16 cellular contexts compared by ENCODE assay signal in the genomic region with DNA sequence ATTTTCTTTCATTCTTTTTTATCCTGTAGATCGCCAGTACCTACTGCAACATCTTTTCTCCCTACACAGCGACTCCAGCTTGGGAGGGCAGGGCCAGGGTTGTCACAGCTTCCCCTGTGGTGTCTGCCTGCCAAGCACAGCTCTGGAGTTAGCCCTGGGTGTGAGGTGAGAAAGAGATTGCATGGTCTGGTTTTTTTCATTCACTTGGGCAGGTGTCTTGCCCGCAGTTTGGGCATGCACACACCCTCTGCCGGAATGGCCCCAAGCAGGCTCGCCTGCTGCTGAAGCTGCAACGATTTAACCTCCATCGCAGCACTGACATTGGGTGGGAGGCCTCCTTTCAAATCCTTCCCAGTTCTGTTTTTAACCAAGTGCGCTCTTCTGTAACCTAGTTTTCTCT.
"Had no signal": no experiment of that assay in that cellular context is flagged by ENCODE, and none has a peak within 500 bp of the region (broad histone marks: within the 10 kb centered on the region; RNA-seq: fewer than 3 reads in every experiment).

No MANE protein-coding gene starts in this region.

- H3K4me1 Mint-ChIP-seq: naive thymus-derived CD8-positive, alpha-beta T cell had no signal

- DNase-seq: cerebellar nuclear complex; colonic mucosa; effector CD4-positive, alpha-beta T cell; endodermal cell; erythroblast; foreskin keratinocyte; islet precursor cell; left lung; mucosa of descending colon; naive thymus-derived CD8-positive, alpha-beta T cell; psoas muscle; small intestine; stimulated activated CD4-positive, alpha-beta T cell treated with anti-CD3 and anti-CD28 coated beads, Interleukin-12 subunit alpha, Interleukin-12 subunit beta, amount 100 ng/mL, for 4 hours; stimulated activated naive CD4-positive, alpha-beta T cell treated with Interleukin-2 at 50 U/mL for 16 hours had no signal

- ATAC-seq: foreskin keratinocyte; left lung; mucosa of descending colon; naive thymus-derived CD8-positive, alpha-beta T cell; psoas muscle had no signal

- H3K36me3 ChIP-seq: colonic mucosa, neutrophil had no signal

- H3K9me3 Mint-ChIP-seq: endodermal cell; naive thymus-derived CD8-positive, alpha-beta T cell had no signal

- H3K27me3 Mint-ChIP-seq: naive thymus-derived CD8-positive, alpha-beta T cell had no signal

- H3K4me1 ChIP-seq: colonic mucosa, foreskin keratinocyte, left lung, psoas muscle, upper lobe of left lung had no signal

- H3K27me3 ChIP-seq: colonic mucosa, foreskin keratinocyte, left lung, neutrophil, upper lobe of left lung had no signal

- H3K27ac Mint-ChIP-seq: endodermal cell; naive thymus-derived CD8-positive, alpha-beta T cell had no signal

- H3K4me3 Mint-ChIP-seq: endodermal cell; naive thymus-derived CD8-positive, alpha-beta T cell had no signal

- H3K27ac ChIP-seq: colonic mucosa, foreskin keratinocyte, left lung, neutrophil, psoas muscle, upper lobe of left lung had no signal

- H3K4me3 ChIP-seq: colonic mucosa, left lung, mucosa of descending colon, psoas muscle, upper lobe of left lung had no signal

- H3K9me3 ChIP-seq: colonic mucosa, left lung, mucosa of descending colon, neutrophil, psoas muscle, upper lobe of left lung had no signal
